Comparison of ENCODE assay signal across 21 cellular contexts in genomic region chr4:170269950-170270349, GRCh38.
DNase-seq lines count a peak whose midpoint lies in the region; ATAC-seq, FAIRE-seq and TF ChIP-seq lines count a peak whose summit lies in the region.
"Had no signal": no experiment of that assay in that cellular context is flagged by ENCODE, and none has a peak within 500 bp of the region (broad histone marks: within the 10 kb centered on the region; RNA-seq: fewer than 3 reads in every experiment).

No MANE protein-coding gene starts in this region.

- H3K27me3 Mint-ChIP-seq in activated naive CD8-positive, alpha-beta T cell treated with anti-CD3 and anti-CD28 coated beads, Interleukin-2, amount 50 U/mL, for 24 hours = no peaks in the 10 kb centered on the region
- H3K27me3 Mint-ChIP-seq: CD4-positive, alpha-beta T cell had no signal

- H3K36me3 ChIP-seq in liver (ENCODE audit: control insufficient read depth in 4 of 4, insufficient read depth in 3 of 4, low read depth in 1 of 4, low read length in 3 of 4) (no peaks in the 10 kb centered on the region), HepG2 (replicated peaks in 1 of 2; ENCODE audit: control insufficient read depth in 1 of 2, insufficient read depth in 2 of 2, low read length in 2 of 2) (no peaks in the 10 kb centered on the region)
- H3K36me3 ChIP-seq: BLaER1 treated with 17β-estradiol and CSF1 and Interleukin-3, amounts not matched to agents 10 nM and 100 nM had no signal

- TF ChIP-seq CTCF in liver (IDR thresholded peaks at IDR 0.05; ENCODE audit: low read depth, low read length, missing input control) = no peak
- TF ChIP-seq CTCF in HepG2 (CRISPR knock-in tag; IDR thresholded peaks at IDR 0.05) = no peak

- H3K4me3 Mint-ChIP-seq in activated naive CD8-positive, alpha-beta T cell treated with anti-CD3 and anti-CD28 coated beads, Interleukin-2, amount 50 U/mL, for 24 hours = no peak overlapping the region
- H3K4me3 Mint-ChIP-seq: B cell; CD4-positive, alpha-beta T cell; CD8-positive, alpha-beta T cell had no signal

- H3K27ac ChIP-seq in liver (ENCODE audit: low read depth in 1 of 2, low read length in 2 of 2) (no peak overlapping the region), HepG2 (ENCODE audit: extremely low read length, insufficient read depth, low read length) (no peak overlapping the region)
- H3K27ac ChIP-seq: 22Rv1; A549; BLaER1 treated with 17β-estradiol and CSF1 and Interleukin-3, amounts not matched to agents 10 nM and 100 nM; C4-2B had no signal

- no peaks in the 10 kb centered on the region for H3K9me3 ChIP-seq in liver (ENCODE audit: control insufficient read depth in 4 of 4, low read length in 3 of 4)
- H3K9me3 ChIP-seq in HepG2 (ENCODE audit: low read length) = no peaks in the 10 kb centered on the region
- H3K9me3 ChIP-seq: A549; BLaER1 treated with 17β-estradiol and CSF1 and Interleukin-3, amounts not matched to agents 10 nM and 100 nM; Caco-2 had no signal

- peaks cover 6% of the 10 kb centered on the region for H3K9me3 Mint-ChIP-seq in activated naive CD8-positive, alpha-beta T cell treated with anti-CD3 and anti-CD28 coated beads, Interleukin-2, amount 50 U/mL, for 24 hours
- H3K9me3 Mint-ChIP-seq: CD8-positive, alpha-beta T cell had no signal

- CTCF ChIA-PET in HepG2 (lab: Yijun Ruan, JAX; ENCODE audit: low intra/inter-chr PET ratio, low total read pairs) = no interaction called here

- H3K4me1 ChIP-seq in liver (ENCODE audit: control insufficient read depth in 4 of 4, insufficient read depth in 4 of 4, low read length in 3 of 4) = peaks cover 0 to 9% (median 8%) of the 10 kb centered on the region in 4 donors
- H3K4me1 ChIP-seq in HepG2 (ENCODE audit: insufficient read depth, low read length) = no peaks in the 10 kb centered on the region
- H3K4me1 ChIP-seq: A549, Caco-2 had no signal

- no peak overlapping the region for H3K27ac Mint-ChIP-seq in activated naive CD8-positive, alpha-beta T cell treated with anti-CD3 and anti-CD28 coated beads, Interleukin-2, amount 50 U/mL, for 24 hours
- H3K27ac Mint-ChIP-seq: B cell; CD4-positive, alpha-beta T cell; CD8-positive, alpha-beta T cell had no signal

- 36% methylated on average over 2 of the region's 2 CpGs for WGBS in liver
- WGBS in HepG2 (ENCODE audit: low lambda C conversion rate) = 7% methylated on average over 2 of the region's 2 CpGs

- TF ChIP-seq EP300 in HepG2 (IDR thresholded peaks at IDR 0.05; ENCODE audit: low read depth in 2 of 2, low read length in 2 of 2) (no peak), HepG2 (CRISPR knock-in tag; IDR thresholded peaks at IDR 0.05; ENCODE audit: borderline replicate concordance) (no peak)

- in situ Hi-C loops in HepG2 (cut with HindIII; ENCODE audit: extremely low pct_ligation_motif_present, low pct_unique_long_range_greater_than_20kb) = loop anchor here (25.0 kb wide), 1 partner anchor 133 kb away; no protein-coding TSS in a partner anchor

- H3K4me2 ChIP-seq in HepG2 (ENCODE audit: low read depth, low read length) = no peak overlapping the region
- H3K4me2 ChIP-seq: A549; BLaER1 treated with 17β-estradiol and CSF1 and Interleukin-3, amounts not matched to agents 10 nM and 100 nM had no signal

- H3K27me3 ChIP-seq in liver (ENCODE audit: control insufficient read depth in 4 of 4, insufficient read depth in 4 of 4, low read length in 3 of 4) (no peaks in the 10 kb centered on the region), HepG2 (ENCODE audit: control insufficient read depth in 1 of 2, insufficient read depth in 2 of 2, low read length in 2 of 2) (no peaks in the 10 kb centered on the region)
- H3K27me3 ChIP-seq: BLaER1 treated with 17β-estradiol and CSF1 and Interleukin-3, amounts not matched to agents 10 nM and 100 nM had no signal

- H3K79me2 ChIP-seq in HepG2 (ENCODE audit: insufficient read depth, low read length) = no peaks in the 10 kb centered on the region

- H3K9ac ChIP-seq in liver (ENCODE audit: low read depth in 1 of 2, low read length in 2 of 2) = no peak overlapping the region
- H3K9ac ChIP-seq in HepG2 (ENCODE audit: insufficient read depth, low read depth, low read length) = no peak overlapping the region
- H3K9ac ChIP-seq: BLaER1 treated with 17β-estradiol and CSF1 and Interleukin-3, amounts not matched to agents 10 nM and 100 nM had no signal

- TF ChIP-seq RAD21 in liver (IDR thresholded peaks at IDR 0.05) (peak in 1 of 2 donors; percentile 14), HepG2 (CRISPR knock-in tag; IDR thresholded peaks at IDR 0.05) (no peak)

- DNase-seq in HepG2 (ENCODE audit: low spot score) (no peak), left lobe of liver (ENCODE audit: low spot score) (no peak)
- no peak for DNase-seq in activated T-cell treated with anti-CD3 and anti-CD28 coated beads, Interleukin-2, amount 50 U/mL, for 48 hours
- no peak for DNase-seq in activated naive CD8-positive, alpha-beta T cell treated with anti-CD3 and anti-CD28 coated beads, Interleukin-2, amount 50 U/mL, for 24 hours
- DNase-seq: AML-193; Caco-2; Calu3; CD4-positive, alpha-beta T cell; CD8-positive, alpha-beta T cell; DMS79 treated with DMSO at 0.1 percent for 48 hours; GF-D8 had no signal

- POLR2A ChIA-PET in HepG2 (lab: Yijun Ruan, JAX) = no interaction called here

- H4K20me1 ChIP-seq in HepG2 (ENCODE audit: insufficient read depth, low read length) = no peaks in the 10 kb centered on the region
- H4K20me1 ChIP-seq: BLaER1 treated with 17β-estradiol and CSF1 and Interleukin-3, amounts not matched to agents 10 nM and 100 nM had no signal

- ATAC-seq in HepG2 = no peak
- ATAC-seq in left lobe of liver = peak; percentile 97
- ATAC-seq in activated naive CD8-positive, alpha-beta T cell treated with anti-CD3 and anti-CD28 coated beads, Interleukin-2, amount 50 U/mL, for 24 hours = no peak
- ATAC-seq: A549; CD8-positive, alpha-beta T cell had no signal

- no TSS peak for BruUV-seq in HepG2 (replicated peaks; lab: Mats Ljungman, UMichigan)

- no peaks in the 10 kb centered on the region for H3K4me1 Mint-ChIP-seq in activated naive CD8-positive, alpha-beta T cell treated with anti-CD3 and anti-CD28 coated beads, Interleukin-2, amount 50 U/mL, for 24 hours

- no peak overlapping the region for H2AFZ ChIP-seq in HepG2 (ENCODE audit: low read length)

- intact Hi-C loops in HepG2 (cut with micrococcal nuclease; ENCODE audit: unreplicated experiment) = no loop called here

- H3K4me3 ChIP-seq in liver (ENCODE audit: low read depth in 1 of 3, low read length in 3 of 3) = no peak overlapping the region
- no peak overlapping the region for H3K4me3 ChIP-seq in HepG2 (replicated peaks in 1 of 3; ENCODE audit: insufficient read depth in 1 of 3, low read depth in 2 of 3, low read length in 3 of 3)
- H3K4me3 ChIP-seq: A549; BLaER1 treated with 17β-estradiol and CSF1 and Interleukin-3, amounts not matched to agents 10 nM and 100 nM had no signal

- no peak for FAIRE-seq in HepG2 (lab: Jason Lieb, UNC)
- FAIRE-seq: A549, D721Med, G401.6, GM12891, GM19239 had no signal

- H3K36me3 Mint-ChIP-seq in activated naive CD8-positive, alpha-beta T cell treated with anti-CD3 and anti-CD28 coated beads, Interleukin-2, amount 50 U/mL, for 24 hours (ENCODE audit: low read depth) = no peaks in the 10 kb centered on the region
- H3K36me3 Mint-ChIP-seq: CD8-positive, alpha-beta T cell had no signal

- TF ChIP-seq POLR2A in HepG2 (IDR thresholded peaks at IDR 0.05; ENCODE audit: insufficient read depth in 1 of 2, low read depth in 2 of 2, low read length in 2 of 2) = no peak

TF ChIP-seq in liver, 16 proteins besides CTCF, POLR2A, EP300 and RAD21 (continues in another document):
- TF ChIP-seq JUND (IDR thresholded peaks at IDR 0.05) (peak; percentile 62 to 77), GABPA (IDR thresholded peaks at IDR 0.05 in 1 of 2, conservative IDR thresholded peaks at IDR 0.05 in 1 of 2) (no peak), RXRA (IDR thresholded peaks at IDR 0.05) (peak; percentile 22 to 54), FOXA2 (IDR thresholded peaks at IDR 0.05) (no peak), NR2F2 (IDR thresholded peaks at IDR 0.05) (no peak), HNF4G (IDR thresholded peaks at IDR 0.05) (no peak), YY1 (IDR thresholded peaks at IDR 0.05) (peak; percentile 62), SP1 (IDR thresholded peaks at IDR 0.05) (peak; percentile 43), HNF4A (conservative IDR thresholded peaks at IDR 0.05) (peak; percentile 82 to 85), ATF3 (IDR thresholded peaks at IDR 0.05) (no peak), FOXA1 (IDR thresholded peaks at IDR 0.05) (no peak), EGR1 (IDR thresholded peaks at IDR 0.05; ENCODE audit: low read depth in 2 of 2) (no peak)

TF ChIP-seq in HepG2, 621 proteins besides CTCF, POLR2A, EP300 and RAD21 (continues in another document):
- TF ChIP-seq ZMAT5 (CRISPR knock-in tag; IDR thresholded peaks at IDR 0.05; ENCODE audit: borderline replicate concordance, low read depth) = no peak
- no peak for TF ChIP-seq ZMYM2 (CRISPR knock-in tag; IDR thresholded peaks at IDR 0.05)
- no peak for TF ChIP-seq NR1H2 (CRISPR knock-in tag; IDR thresholded peaks at IDR 0.05; ENCODE audit: borderline replicate concordance, low read depth)
- TF ChIP-seq ZXDC (CRISPR knock-in tag; IDR thresholded peaks at IDR 0.05) = no peak
- TF ChIP-seq KAT8 (CRISPR knock-in tag; IDR thresholded peaks at IDR 0.05) = no peak
- no peak for TF ChIP-seq POLR2G (IDR thresholded peaks at IDR 0.05; ENCODE audit: low read depth, low read length)
- no peak for TF ChIP-seq KLF12 (CRISPR knock-in tag; IDR thresholded peaks at IDR 0.05; ENCODE audit: borderline replicate concordance)
